12 cellular contexts compared by ENCODE assay signal in genomic region chr6:170174124-170174770, GRCh38.
DNase-seq lines count a peak whose midpoint lies in the region; ATAC-seq, FAIRE-seq and TF ChIP-seq lines count a peak whose summit lies in the region.
"Had no signal": no experiment of that assay in that cellular context is flagged by ENCODE, and none has a peak within 500 bp of the region (broad histone marks: within the 10 kb centered on the region; RNA-seq: fewer than 3 reads in every experiment).

No MANE protein-coding gene starts in this region.

- no peak overlapping the region for H3K4me2 ChIP-seq in neuronal stem cell (ENCODE audit: insufficient read depth, low read length, poor library complexity, severe bottlenecking)
- no peak overlapping the region for H3K4me2 ChIP-seq in MM.1S (ENCODE audit: low read depth, low read length)

- no peak overlapping the region for H3K27ac ChIP-seq in neuronal stem cell (replicated peaks; ENCODE audit: low read length)
- H3K27ac ChIP-seq in MM.1S (ENCODE audit: low read length), result no peak overlapping the region
- H3K27ac ChIP-seq: C4-2B had no signal

- TF ChIP-seq CTCF in GM10248 (IDR thresholded peaks at IDR 0.05; ENCODE audit: control extremely low read depth, extremely low read depth, low read depth, missing control alignments) (no peak), MM.1S (IDR thresholded peaks at IDR 0.05; ENCODE audit: low read length) (no peak)

- H3K9ac ChIP-seq in neuronal stem cell (ENCODE audit: low read depth, low read length, poor library complexity) (no peak overlapping the region), MM.1S (ENCODE audit: low read length) (no peak overlapping the region)

- no peak overlapping the region for H2BK120ac ChIP-seq in neuronal stem cell (ENCODE audit: low read depth, low read length)

- no peak overlapping the region for H2BK12ac ChIP-seq in neuronal stem cell (ENCODE audit: low read length)

- POLR2A ChIA-PET in GM10248 (lab: Yijun Ruan, JAX), result no interaction called here

- no peak overlapping the region for H4K91ac ChIP-seq in neuronal stem cell (ENCODE audit: low read depth, low read length, poor library complexity)

- CTCF ChIA-PET in GM10248 (lab: Yijun Ruan, JAX), result no interaction called here

- peak overlapping the region; percentile 94 for H2BK15ac ChIP-seq in neuronal stem cell (ENCODE audit: low read length)

- peaks cover 0 to 2% of the 10 kb centered on the region in 2 donors for H3K9me3 ChIP-seq in neuronal stem cell (replicated peaks in 1 of 2; ENCODE audit: control insufficient read depth in 2 of 2, insufficient read depth in 1 of 2, low read depth in 1 of 2, low read length in 2 of 2)
- H3K9me3 ChIP-seq in MM.1S (replicated peaks; ENCODE audit: insufficient read depth, low read length), result no peaks in the 10 kb centered on the region
- H3K9me3 ChIP-seq: HAP-1 had no signal

- no peaks in the 10 kb centered on the region for H3K36me3 ChIP-seq in neuronal stem cell (replicated peaks in 1 of 2; ENCODE audit: control insufficient read depth in 2 of 2, insufficient read depth in 2 of 2, low read length in 2 of 2)
- H3K36me3 ChIP-seq in MM.1S (replicated peaks; ENCODE audit: insufficient read depth, low read length), result no peaks in the 10 kb centered on the region
- H3K36me3 ChIP-seq: HAP-1 had no signal

- H3K27me3 ChIP-seq in neuronal stem cell (ENCODE audit: control insufficient read depth in 3 of 3, insufficient read depth in 3 of 3, low read depth in 1 of 3, low read length in 3 of 3) (peaks cover 0 to 8% (median 0%) of the 10 kb centered on the region in 3 experiments), MM.1S (replicated peaks; ENCODE audit: insufficient read depth, low read length) (no peaks in the 10 kb centered on the region)

- H3K4me3 ChIP-seq in neuronal stem cell (ENCODE audit: low read length in 2 of 2) (no peak overlapping the region), MM.1S (ENCODE audit: low read length) (no peak overlapping the region)
- H3K4me3 ChIP-seq: HAP-1 had no signal

- H3K23ac ChIP-seq in neuronal stem cell (ENCODE audit: low read depth, low read length, poor library complexity), result no peak overlapping the region

- peak overlapping the region; percentile 97 for H2BK5ac ChIP-seq in neuronal stem cell (ENCODE audit: low read length)

- no peak for ATAC-seq in left colon
- ATAC-seq: activated naive CD4-positive, alpha-beta T cell treated with anti-CD3 and anti-CD28 coated beads, Interleukin-2, amount 50 U/mL, for 72 hours had no signal

- intact Hi-C loops in cardiac septum (cut with DNase I), result no loop called here
- intact Hi-C loops in left colon (cut with DNase I, micrococcal nuclease), result no loop called here

- DNase-seq in Ammon's horn (ENCODE audit: low spot score) (peak; percentile 58), NOMO-1 treated with DMSO at 0.1 percent for 48 hours (lab: John Stamatoyannopoulos, UW; ENCODE audit: unreplicated experiment) (peak; percentile 73), cardiac septum (ENCODE audit: low spot score) (peak; percentile 74), neuronal stem cell (ENCODE audit: low spot score) (no peak), left colon (no peak), GM10248 (ENCODE audit: extremely low spot score) (no peak), MM.1S (no peak), GM19239 (ENCODE audit: insufficient read length, low spot score) (no peak)
- DNase-seq: NCI-H2171 treated with DMSO at 0.1 percent for 48 hours had no signal

- H3K4me1 ChIP-seq in neuronal stem cell (ENCODE audit: control insufficient read depth in 2 of 2, insufficient read depth in 1 of 2, low read depth in 1 of 2, low read length in 2 of 2) (peaks cover 0 to 3% of the 10 kb centered on the region in 2 donors), MM.1S (ENCODE audit: low read length) (no peaks in the 10 kb centered on the region)
- H3K4me1 ChIP-seq: HAP-1 had no signal

- no peaks in the 10 kb centered on the region for H3K79me2 ChIP-seq in MM.1S (ENCODE audit: low read length)

- no peak overlapping the region for H3K14ac ChIP-seq in neuronal stem cell (ENCODE audit: low read length)

- peak overlapping the region; percentile 98 for H2AK5ac ChIP-seq in neuronal stem cell (ENCODE audit: low read depth, low read length)

- H3K9me2 ChIP-seq in MM.1S (replicated peaks; ENCODE audit: insufficient read depth, low read length), result no peaks in the 10 kb centered on the region

- peak overlapping the region; percentile 93 for H3K18ac ChIP-seq in neuronal stem cell (ENCODE audit: low read length)

- H2AFZ ChIP-seq in neuronal stem cell (ENCODE audit: low read length) (no peak overlapping the region), MM.1S (ENCODE audit: low read length) (no peak overlapping the region)

- no peaks in the 10 kb centered on the region for H3K79me1 ChIP-seq in neuronal stem cell (ENCODE audit: low read depth, low read length)

- H4K8ac ChIP-seq in neuronal stem cell (ENCODE audit: low read depth, low read length), result no peak overlapping the region

- no peaks in the 10 kb centered on the region for H3F3A ChIP-seq in MM.1S (ENCODE audit: insufficient read depth, low read length)

- peak overlapping the region; percentile 53 for H3K4ac ChIP-seq in neuronal stem cell (ENCODE audit: low read length)

- WGBS in neuronal stem cell (ENCODE audit: extremely low coverage in 2 of 2, insufficient read length in 2 of 2, insufficient replicate concordance in 1 of 2), 2 donors, result no CpG with 5 or more reads among the region's 17 CpGs

- no peak for FAIRE-seq in GM19239 (lab: Jason Lieb, UNC)

- no peaks in the 10 kb centered on the region for H4K20me1 ChIP-seq in MM.1S (ENCODE audit: insufficient read depth, low read length)

Comparison
In these comparisons a context has a peak if more than half of its experiments do, and no peak if none do; other contexts are left out.
1. DNase-seq: peak in Ammon's horn (single experiment), NOMO-1 treated with DMSO at 0.1 percent for 48 hours (single experiment) and cardiac septum (single experiment); none in neuronal stem cell (single experiment), left colon (0 of 2), GM10248 (single experiment), MM.1S (single experiment) and GM19239 (single experiment).